Comparison of ENCODE assay signal across 8 cellular contexts in the genomic region with DNA sequence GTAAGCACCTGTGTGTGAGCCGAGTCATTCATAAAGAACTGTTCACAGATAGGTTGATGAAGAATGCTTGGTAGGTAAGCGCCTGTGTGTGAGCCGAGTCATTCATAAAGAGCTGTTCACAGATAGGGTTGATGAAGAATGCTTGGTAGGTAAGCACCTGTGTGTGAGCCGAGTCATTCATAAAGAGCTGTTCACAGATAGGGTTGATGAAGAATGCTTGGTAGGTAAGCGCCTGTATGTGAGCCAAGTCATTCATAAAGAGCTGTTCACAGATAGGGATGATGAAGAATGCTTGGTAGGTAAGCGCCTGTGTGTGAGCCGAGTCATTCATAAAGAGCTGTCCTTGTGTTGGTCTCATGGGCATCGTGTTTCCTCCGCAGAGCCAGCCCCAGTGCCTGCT. TPM values are rescaled to one million over a fixed set of nuclear protein-coding genes. Genes with fewer than 3 reads are reported as not detected.
"Had no signal": no experiment of that assay in that cellular context is flagged by ENCODE, and none has a peak within 500 bp of the region (broad histone marks: within the 10 kb centered on the region; RNA-seq: fewer than 3 reads in every experiment).

No MANE protein-coding gene starts in this region.

RNA-seq across cellular contexts. Expression of gene ERVH48-1, which starts 16.9 kb away (rescaled TPM):
- total RNA-seq: activated T-cell treated with anti-CD3 and anti-CD28 coated beads, Interleukin-2, amount 50 U/mL, for 4 hours; adrenal gland; aorta; ascending aorta; breast epithelium; bronchial epithelial cell; cardiac septum; chondrocyte had no signal
- polyA plus RNA-seq: adrenal gland, aorta had no signal
